In genomic region chr2:219720956-219721355, GRCh38 we compare ENCODE assay signal across 24 cellular contexts.
"Had no signal": no experiment of that assay in that cellular context is flagged by ENCODE, and none has a peak within 500 bp of the region (broad histone marks: within the 10 kb centered on the region; RNA-seq: fewer than 3 reads in every experiment).

No MANE protein-coding gene starts in this region.

- H3K4me2 ChIP-seq: SK-N-SH had no signal

- H3K9me3 Mint-ChIP-seq: T-cell had no signal

- H3K4me1 Mint-ChIP-seq: IgD-negative memory B cell, T-cell had no signal

- DNase-seq: KBM-7, MV-4-11, NCI-H1048, NCI-H1105, NCI-H1417, NCI-H1436 treated with DMSO at 0.1 percent for 48 hours, NCI-H1694 treated with DMSO at 0.1 percent for 48 hours, NCI-H1930, NCI-H2081, NCI-H2107, NCI-H226, NCI-H446, NCI-H510A, NCI-H524 treated with DMSO at 0.1 percent for 48 hours, NCI-H69, NCI-H774, SHP77, SK-N-SH, SW 1271, T-cell had no signal

- H3K27ac ChIP-seq: HL-60, RWPE1 had no signal

- H3K36me3 Mint-ChIP-seq: IgD-negative memory B cell, T-cell had no signal

- ATAC-seq: Panc1, T-cell had no signal

- H3K9me3 ChIP-seq: SK-N-SH had no signal

- H3K4me3 Mint-ChIP-seq: IgD-negative memory B cell, T-cell had no signal

- H3K27ac Mint-ChIP-seq: IgD-negative memory B cell, T-cell had no signal

- H3K9ac ChIP-seq: SK-N-SH had no signal

- H3K9me2 ChIP-seq: SK-N-SH had no signal
